ENCODE assay signal across 8 cellular contexts in the genomic region with DNA sequence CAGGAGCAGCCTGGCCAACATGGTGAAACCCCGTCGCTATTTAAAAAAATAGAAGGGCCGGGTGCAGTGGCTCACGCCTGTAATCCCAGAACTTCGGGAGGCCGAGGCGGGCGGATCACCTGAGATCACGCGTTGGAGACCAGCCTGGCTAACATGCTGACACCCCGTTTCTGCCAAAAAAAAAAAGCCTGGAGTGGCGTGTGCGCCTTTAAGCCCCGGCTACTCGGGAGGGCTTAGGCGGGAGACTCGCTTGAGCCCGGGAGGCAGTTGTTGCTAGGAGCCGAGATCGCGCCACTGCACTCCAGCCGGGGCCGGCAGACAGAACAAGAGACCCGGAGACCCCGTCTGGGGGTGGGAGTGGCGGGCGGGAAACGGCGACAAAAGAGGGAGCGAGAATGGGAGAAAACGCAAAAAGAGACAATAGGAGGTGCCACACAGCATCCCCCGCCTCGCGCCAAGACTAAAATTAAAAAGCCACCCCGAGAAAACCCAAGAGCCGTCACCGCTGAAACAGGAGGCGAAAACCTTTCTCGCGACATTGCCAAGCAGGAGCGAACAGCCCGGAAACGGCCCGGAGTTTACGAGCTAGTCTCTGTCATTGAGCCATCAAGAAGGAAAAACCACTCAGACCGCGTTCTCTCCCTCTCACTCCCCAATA. TPM values are rescaled to one million over a fixed set of nuclear protein-coding genes. Genes with fewer than 3 reads are reported as not detected.
DNase-seq lines count a peak whose midpoint lies in the region; ATAC-seq, FAIRE-seq and TF ChIP-seq lines count a peak whose summit lies in the region.
"Not testable (repeated sequence)": the region's sequence is repeated elsewhere in the genome, so short reads cannot be mapped to it uniquely, and the experiment has no call there.

No MANE protein-coding gene starts in this region.

- H3K4me1 Mint-ChIP-seq in activated naive CD4-positive, alpha-beta T cell treated with anti-CD3 and anti-CD28 coated beads, Interleukin-2, amount 50 U/mL, for 24 hours; mesothelial cell of epicardium: not testable (repeated sequence)

- TF ChIP-seq RAD21 in A549 (conservative IDR thresholded peaks at IDR 0.05 in 1 of 2, IDR thresholded peaks at IDR 0.05 in 1 of 2) = not testable (repeated sequence)

- H3K4me3 ChIP-seq in A549 = peak overlapping the region; percentile 43

- not testable (repeated sequence) for H3K4me1 ChIP-seq in A549

- FAIRE-seq in A549 (lab: Jason Lieb, UNC) = not testable (repeated sequence)

- DNase-seq in A549 (ENCODE audit: low read depth in 1 of 2, low spot score in 1 of 2) (peak in 1 of 2 experiments; percentile 64), T-helper 1 cell (peak in 3 of 5 donors; percentile 12 to 53 (median 47)), fibroblast of gingiva (ENCODE audit: low read depth) (peak; percentile 85), mesothelial cell of epicardium (ENCODE audit: low spot score in 2 of 2, unreplicated experiment in 2 of 2) (peak; percentile 22 to 58)
- DNase-seq in stimulated activated CD4-positive, alpha-beta T cell treated with anti-CD3 and anti-CD28 coated beads, Interleukin-15, amount 100 ng/mL, for 1 hour (ENCODE audit: low read depth in 1 of 2, low spot score in 1 of 2) = peak; percentile 17 to 46

- peak overlapping the region; percentile 86 for H3K27ac Mint-ChIP-seq in activated naive CD4-positive, alpha-beta T cell treated with anti-CD3 and anti-CD28 coated beads, Interleukin-2, amount 50 U/mL, for 24 hours
- H3K27ac Mint-ChIP-seq in mesothelial cell of epicardium = peak overlapping the region; percentile 78

- H3K9me3 ChIP-seq in A549 = not testable (repeated sequence)

- CTCF ChIA-PET in A549 (lab: Yijun Ruan, JAX) = not testable (repeated sequence)

- POLR2A ChIA-PET in A549 (lab: Yijun Ruan, JAX) = not testable (repeated sequence)

- TF ChIP-seq POLR2A in A549 (IDR thresholded peaks at IDR 0.05; ENCODE audit: low read length) = not testable (repeated sequence)

- not testable (repeated sequence) for TF ChIP-seq CTCF in A549 (IDR thresholded peaks at IDR 0.05); mesothelial cell of epicardium (IDR thresholded peaks at IDR 0.05; ENCODE audit: unreplicated experiment)

- not testable (repeated sequence) for H3K9me3 Mint-ChIP-seq in activated naive CD4-positive, alpha-beta T cell treated with anti-CD3 and anti-CD28 coated beads, Interleukin-2, amount 50 U/mL, for 24 hours; mesothelial cell of epicardium

- ATAC-seq in A549 (peak in 1 of 2 experiments; percentile 62; a peak in 3 of 6 replicates), GM21360 (IDR thresholded peaks at IDR 0.05; ENCODE audit: unreplicated experiment) (peak; percentile 39), HG03442 (IDR thresholded peaks at IDR 0.05; ENCODE audit: unreplicated experiment) (peak; percentile 12)

- H3K4me3 Mint-ChIP-seq in activated naive CD4-positive, alpha-beta T cell treated with anti-CD3 and anti-CD28 coated beads, Interleukin-2, amount 50 U/mL, for 24 hours = peak overlapping the region; percentile 76
- peak overlapping the region; percentile 43 for H3K4me3 Mint-ChIP-seq in mesothelial cell of epicardium

- peak overlapping the region; percentile 68 for H3K4me2 ChIP-seq in A549

- H3K27ac ChIP-seq in A549 = peak overlapping the region; percentile 72 to 76

- not testable (repeated sequence) for TF ChIP-seq EP300 in A549 (IDR thresholded peaks at IDR 0.05)

- H3K36me3 Mint-ChIP-seq in activated naive CD4-positive, alpha-beta T cell treated with anti-CD3 and anti-CD28 coated beads, Interleukin-2, amount 50 U/mL, for 24 hours; mesothelial cell of epicardium: not testable (repeated sequence)

- not testable (repeated sequence) for H3K27me3 Mint-ChIP-seq in activated naive CD4-positive, alpha-beta T cell treated with anti-CD3 and anti-CD28 coated beads, Interleukin-2, amount 50 U/mL, for 24 hours; mesothelial cell of epicardium (ENCODE audit: low read depth)

- WGBS in A549 (ENCODE audit: missing lambda C conversion rate) = 1% methylated on average over 35 of the region's 47 CpGs

TF ChIP-seq in A549, 52 proteins besides CTCF, POLR2A, EP300 and RAD21:
- TF ChIP-seq, protein P1, sequence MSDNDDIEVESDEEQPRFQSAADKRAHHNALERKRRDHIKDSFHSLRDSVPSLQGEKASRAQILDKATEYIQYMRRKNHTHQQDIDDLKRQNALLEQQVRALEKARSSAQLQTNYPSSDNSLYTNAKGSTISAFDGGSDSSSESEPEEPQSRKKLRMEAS (IDR thresholded peaks at IDR 0.05) = 0 out of 2 replicates have a peak, but pooled peaks have one; percentile 12
- TF ChIP-seq, protein P2, sequence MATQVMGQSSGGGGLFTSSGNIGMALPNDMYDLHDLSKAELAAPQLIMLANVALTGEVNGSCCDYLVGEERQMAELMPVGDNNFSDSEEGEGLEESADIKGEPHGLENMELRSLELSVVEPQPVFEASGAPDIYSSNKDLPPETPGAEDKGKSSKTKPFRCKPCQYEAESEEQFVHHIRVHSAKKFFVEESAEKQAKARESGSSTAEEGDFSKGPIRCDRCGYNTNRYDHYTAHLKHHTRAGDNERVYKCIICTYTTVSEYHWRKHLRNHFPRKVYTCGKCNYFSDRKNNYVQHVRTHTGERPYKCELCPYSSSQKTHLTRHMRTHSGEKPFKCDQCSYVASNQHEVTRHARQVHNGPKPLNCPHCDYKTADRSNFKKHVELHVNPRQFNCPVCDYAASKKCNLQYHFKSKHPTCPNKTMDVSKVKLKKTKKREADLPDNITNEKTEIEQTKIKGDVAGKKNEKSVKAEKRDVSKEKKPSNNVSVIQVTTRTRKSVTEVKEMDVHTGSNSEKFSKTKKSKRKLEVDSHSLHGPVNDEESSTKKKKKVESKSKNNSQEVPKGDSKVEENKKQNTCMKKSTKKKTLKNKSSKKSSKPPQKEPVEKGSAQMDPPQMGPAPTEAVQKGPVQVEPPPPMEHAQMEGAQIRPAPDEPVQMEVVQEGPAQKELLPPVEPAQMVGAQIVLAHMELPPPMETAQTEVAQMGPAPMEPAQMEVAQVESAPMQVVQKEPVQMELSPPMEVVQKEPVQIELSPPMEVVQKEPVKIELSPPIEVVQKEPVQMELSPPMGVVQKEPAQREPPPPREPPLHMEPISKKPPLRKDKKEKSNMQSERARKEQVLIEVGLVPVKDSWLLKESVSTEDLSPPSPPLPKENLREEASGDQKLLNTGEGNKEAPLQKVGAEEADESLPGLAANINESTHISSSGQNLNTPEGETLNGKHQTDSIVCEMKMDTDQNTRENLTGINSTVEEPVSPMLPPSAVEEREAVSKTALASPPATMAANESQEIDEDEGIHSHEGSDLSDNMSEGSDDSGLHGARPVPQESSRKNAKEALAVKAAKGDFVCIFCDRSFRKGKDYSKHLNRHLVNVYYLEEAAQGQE (IDR thresholded peaks at IDR 0.05) = peak; percentile 42; the same call in 1 of the 2 replicates
- TF ChIP-seq RARB (CRISPR knock-in tag; IDR thresholded peaks at IDR 0.05) (peak; percentile 95), TFCP2L1 (CRISPR knock-in tag; IDR thresholded peaks at IDR 0.05) (peak; percentile 99), HOXA7 (CRISPR knock-in tag; IDR thresholded peaks at IDR 0.05) (peak; percentile 98), JUN (IDR thresholded peaks at IDR 0.05) (peak in 1 of 2 experiments; percentile 43; a peak in 2 of 5 replicates), HOXB5 (CRISPR knock-in tag; IDR thresholded peaks at IDR 0.05) (peak; percentile 74; the same call in 1 of the 2 replicates), TP53 (CRISPR knock-in tag; IDR thresholded peaks at IDR 0.05) (peak; percentile 97), FOSL2 (CRISPR knock-in tag; IDR thresholded peaks at IDR 0.05) (peak; percentile 64), FOSB (CRISPR knock-in tag; IDR thresholded peaks at IDR 0.05) (peak; percentile 99)
- TF ChIP-seq, protein P3, sequence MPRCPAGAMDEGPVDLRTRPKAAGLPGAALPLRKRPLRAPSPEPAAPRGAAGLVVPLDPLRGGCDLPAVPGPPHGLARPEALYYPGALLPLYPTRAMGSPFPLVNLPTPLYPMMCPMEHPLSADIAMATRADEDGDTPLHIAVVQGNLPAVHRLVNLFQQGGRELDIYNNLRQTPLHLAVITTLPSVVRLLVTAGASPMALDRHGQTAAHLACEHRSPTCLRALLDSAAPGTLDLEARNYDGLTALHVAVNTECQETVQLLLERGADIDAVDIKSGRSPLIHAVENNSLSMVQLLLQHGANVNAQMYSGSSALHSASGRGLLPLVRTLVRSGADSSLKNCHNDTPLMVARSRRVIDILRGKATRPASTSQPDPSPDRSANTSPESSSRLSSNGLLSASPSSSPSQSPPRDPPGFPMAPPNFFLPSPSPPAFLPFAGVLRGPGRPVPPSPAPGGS (IDR thresholded peaks at IDR 0.05) = peak; percentile 62; the same call in 1 of the 3 replicates
- not testable (repeated sequence) for TF ChIP-seq FOSL2 (IDR thresholded peaks at IDR 0.05)

RNA-seq across cellular contexts. Expression of a gene that starts 15.5 kb away (rescaled TPM):
- polyA plus RNA-seq in A549 (2011; rRNA removed) (0.08 and 0.09 TPM in 2 replicates), A549 (2017; fragmentation: RNase III; extraction: RNeasy Plus Mini Kit Qiagen cat#74134 plus additional on column Dnase treatment) (0.16 to 0.36 TPM (median 0.25 TPM) in 3 replicates)
- 0.08 TPM in 1 of 2 replicates, not detected in the other for polyA plus RNA-seq in A549 (2012; cell fraction: cytosol; rRNA removed)
- polyA plus RNA-seq in A549 (2012; cell fraction: nucleus; rRNA removed) = 0.43 and 0.61 TPM in 2 replicates
- polyA minus RNA-seq in A549 (2011; rRNA and poly(A)+ RNA removed) = 0.74 and 1.2 TPM in 2 replicates
- 1.5 to 2.7 TPM (median 2.1 TPM) in 3 replicates for total RNA-seq in mesothelial cell of epicardium
